Comparison of ENCODE assay signal across 28 cellular contexts in the genomic region with DNA sequence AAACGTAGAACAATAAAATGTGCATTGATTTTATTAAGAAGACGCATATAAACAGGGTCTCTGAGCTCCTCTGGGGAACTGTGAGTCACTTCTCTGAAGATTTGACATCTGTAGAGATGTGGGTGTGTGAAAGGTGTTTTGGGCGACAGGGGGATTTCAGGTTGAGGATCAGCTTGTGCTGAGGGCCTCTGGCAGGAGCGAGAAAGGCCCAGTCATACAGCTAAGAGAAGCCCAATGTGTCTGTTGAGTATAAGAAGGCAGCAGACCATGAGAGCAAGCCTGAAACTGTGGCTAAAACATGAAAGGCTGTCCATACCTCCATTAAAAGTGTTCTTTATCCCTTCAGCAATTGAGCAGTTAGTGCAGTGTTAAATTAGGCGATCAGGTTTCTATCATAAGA.
DNase-seq lines count a peak whose midpoint lies in the region; ATAC-seq, FAIRE-seq and TF ChIP-seq lines count a peak whose summit lies in the region.
"Had no signal": no experiment of that assay in that cellular context is flagged by ENCODE, and none has a peak within 500 bp of the region (broad histone marks: within the 10 kb centered on the region; RNA-seq: fewer than 3 reads in every experiment).

No MANE protein-coding gene starts in this region.

- H3K4me3 Mint-ChIP-seq in activated naive CD8-positive, alpha-beta T cell treated with anti-CD3 and anti-CD28 coated beads for 36 hours = no peak overlapping the region
- H3K4me3 Mint-ChIP-seq: activated naive CD4-positive, alpha-beta T cell treated with anti-CD3 and anti-CD28 coated beads, Interleukin-2, amount 50 U/mL, for 24 hours; CD4-positive, alpha-beta T cell; naive B cell; stimulated activated naive CD8-positive, alpha-beta T cell treated with anti-CD3 and anti-CD28 coated beads, Interleukin-15, Interleukin-2, amounts not matched to agents 100 ng/mL and 50 ng/mL, for 24 hours had no signal

- ATAC-seq in GM18861 (IDR thresholded peaks at IDR 0.05; ENCODE audit: unreplicated experiment) (peak; percentile 52), HG02798 (IDR thresholded peaks at IDR 0.05; ENCODE audit: poor library complexity, unreplicated experiment) (peak; percentile 58), GM21526 (IDR thresholded peaks at IDR 0.05; ENCODE audit: low FRiP score, unreplicated experiment) (no peak)
- ATAC-seq: heart right ventricle, HepG2, sciatic nerve had no signal

- H3K27ac Mint-ChIP-seq in activated naive CD8-positive, alpha-beta T cell treated with anti-CD3 and anti-CD28 coated beads for 36 hours = no peak overlapping the region
- H3K27ac Mint-ChIP-seq: activated naive CD4-positive, alpha-beta T cell treated with anti-CD3 and anti-CD28 coated beads, Interleukin-2, amount 50 U/mL, for 24 hours; activated T-helper 2 cell treated with anti-CD3 and anti-CD28 coated beads, Interferon-gamma antibody, Interleukin-2, Interleukin-4, amounts not matched to agents 10 μg/mL and 5 μg/mL and 100 μg/mL, durations not matched to agents 14 hours and 24 hours and 36 hours; CD4-positive, alpha-beta T cell; naive B cell; progenitor cell of endocrine pancreas; stimulated activated naive CD8-positive, alpha-beta T cell treated with anti-CD3 and anti-CD28 coated beads, Interleukin-15, Interleukin-2, amounts not matched to agents 100 ng/mL and 50 ng/mL, for 24 hours had no signal

- no peaks in the 10 kb centered on the region for H3K36me3 Mint-ChIP-seq in activated naive CD8-positive, alpha-beta T cell treated with anti-CD3 and anti-CD28 coated beads for 36 hours
- H3K36me3 Mint-ChIP-seq: activated naive CD4-positive, alpha-beta T cell treated with anti-CD3 and anti-CD28 coated beads, Interleukin-2, amount 50 U/mL, for 24 hours; naive B cell had no signal

- H3K4me1 Mint-ChIP-seq in activated naive CD8-positive, alpha-beta T cell treated with anti-CD3 and anti-CD28 coated beads for 36 hours = no peaks in the 10 kb centered on the region
- H3K4me1 Mint-ChIP-seq: activated naive CD4-positive, alpha-beta T cell treated with anti-CD3 and anti-CD28 coated beads, Interleukin-2, amount 50 U/mL, for 24 hours; naive B cell had no signal

- H3K4me3 ChIP-seq in adipocyte (ENCODE audit: low read length) = no peak overlapping the region
- H3K4me3 ChIP-seq: dorsolateral prefrontal cortex, heart right ventricle, uterus had no signal

- H3K36me3 ChIP-seq in adipocyte (ENCODE audit: control insufficient read depth, insufficient read depth, low read length, severe bottlenecking) = no peaks in the 10 kb centered on the region
- H3K36me3 ChIP-seq: heart right ventricle, uterus had no signal

- DNase-seq in NCI-H2107 (lab: John Stamatoyannopoulos, UW) (peak; percentile 52), adipocyte (ENCODE audit: low read depth) (no peak), GM12891 (ENCODE audit: insufficient read length, low spot score) (no peak), NCI-H2029 (lab: John Stamatoyannopoulos, UW) (no peak)
- DNase-seq in activated naive CD8-positive, alpha-beta T cell treated with anti-CD3 and anti-CD28 coated beads for 36 hours = no peak
- DNase-seq: activated CD4-positive, alpha-beta T cell treated with anti-CD3 and anti-CD28 coated beads for 4 hours; AML-193; CD4-positive, alpha-beta T cell; dorsolateral prefrontal cortex; foreskin melanocyte; heart right ventricle; midbrain; naive B cell; NCI-H2081 treated with DMSO at 0.1 percent for 48 hours; NCI-H510A treated with DMSO at 0.1 percent for 48 hours; SHP77; stimulated activated CD8-positive, alpha-beta memory T cell treated with anti-CD3 and anti-CD28 coated beads, Interleukin-4, amount 100 ng/mL, for 48 hours; uterus had no signal

- FAIRE-seq in GM12891 (lab: Jason Lieb, UNC) = no peak
- FAIRE-seq: HepG2, keratinocyte had no signal

- no peaks in the 10 kb centered on the region for H3K27me3 ChIP-seq in adipocyte (replicated peaks; ENCODE audit: control insufficient read depth, insufficient read depth, low read length)
- H3K27me3 ChIP-seq: heart right ventricle, uterus had no signal

- no peak for TF ChIP-seq POLR2A in GM12891 (IDR thresholded peaks at IDR 0.05; ENCODE audit: low read depth, low read length)

- peaks cover 13% of the 10 kb centered on the region for H3K9me3 Mint-ChIP-seq in activated naive CD8-positive, alpha-beta T cell treated with anti-CD3 and anti-CD28 coated beads for 36 hours

- H3K27me3 Mint-ChIP-seq in activated naive CD8-positive, alpha-beta T cell treated with anti-CD3 and anti-CD28 coated beads for 36 hours = no peaks in the 10 kb centered on the region
- H3K27me3 Mint-ChIP-seq: activated naive CD4-positive, alpha-beta T cell treated with anti-CD3 and anti-CD28 coated beads, Interleukin-2, amount 50 U/mL, for 24 hours; CD4-positive, alpha-beta T cell; naive B cell; progenitor cell of endocrine pancreas; stimulated activated naive CD8-positive, alpha-beta T cell treated with anti-CD3 and anti-CD28 coated beads, Interleukin-15, Interleukin-2, amounts not matched to agents 100 ng/mL and 50 ng/mL, for 24 hours had no signal

- H3K9me3 ChIP-seq in adipocyte (ENCODE audit: control insufficient read depth, low read length) = peaks cover 8% of the 10 kb centered on the region
- H3K9me3 ChIP-seq: uterus had no signal

- H3K9ac ChIP-seq in adipocyte (ENCODE audit: low read length) = peak overlapping the region; percentile 69

- peaks cover 47% of the 10 kb centered on the region for H3K4me1 ChIP-seq in adipocyte (ENCODE audit: control insufficient read depth, insufficient read depth, low read length)
- H3K4me1 ChIP-seq: heart right ventricle, uterus had no signal

TF ChIP-seq in GM12891, 5 proteins besides CTCF, POLR2A, EP300 and RAD21:
- TF ChIP-seq POU2F2 (IDR thresholded peaks at IDR 0.05; ENCODE audit: low read depth, low read length) (no peak), POLR2AphosphoS5 (IDR thresholded peaks at IDR 0.05; ENCODE audit: low read depth, low read length) (no peak), PAX5 (IDR thresholded peaks at IDR 0.05; ENCODE audit: insufficient read depth, low read length, severe bottlenecking) (no peak), TAF1 (IDR thresholded peaks at IDR 0.05; ENCODE audit: low read depth, low read length) (no peak), SPI1 (IDR thresholded peaks at IDR 0.05; ENCODE audit: low read depth, low read length) (no peak)
